Comparison of ENCODE assay signal across 8 cellular contexts in the genomic region with DNA sequence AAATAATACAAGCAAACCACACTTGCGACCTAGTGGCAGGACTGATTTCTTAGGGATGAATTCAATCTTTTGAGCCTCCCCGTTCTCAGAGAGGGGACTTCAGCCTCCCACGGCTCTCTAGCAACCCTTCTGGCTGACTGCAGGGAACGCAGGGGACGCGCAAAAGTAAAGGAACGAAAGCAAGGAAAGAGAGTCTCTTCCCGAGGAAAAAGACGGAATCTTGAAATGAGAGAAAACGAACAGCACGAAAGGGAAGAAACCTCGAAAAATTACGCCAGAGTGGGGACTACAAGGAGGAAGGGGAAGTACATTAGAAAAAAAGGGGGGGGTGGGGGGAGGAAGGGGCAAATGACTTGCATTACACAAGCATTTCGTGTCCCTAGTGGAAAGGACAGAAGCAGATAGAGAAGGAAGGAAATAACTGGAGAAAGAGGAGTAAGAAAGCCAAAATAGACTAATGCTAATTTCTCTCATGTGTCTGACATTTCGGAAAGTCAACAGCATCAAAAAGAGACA. TPM values are rescaled to one million over a fixed set of nuclear protein-coding genes. Genes with fewer than 3 reads are reported as not detected.
DNase-seq lines count a peak whose midpoint lies in the region; ATAC-seq and TF ChIP-seq lines count a peak whose summit lies in the region.

No MANE protein-coding gene starts in this region.

- CTCF ChIA-PET in activated naive CD4-positive, alpha-beta T cell treated with anti-CD3 and anti-CD28 coated beads, Interleukin-2, amount 10 ng/mL, durations not matched to agents 7 days and 5 days (lab: Charles Lee), result interaction anchor here (0.7 to 1.7 kb wide), 7 partner anchors 10 to 134 kb away, joined by 3 to 10 read pairs (median 4); a partner anchor contains a TSS

- no peaks in the 10 kb centered on the region for H3K27me3 Mint-ChIP-seq in activated naive CD4-positive, alpha-beta T cell treated with anti-CD3 and anti-CD28 coated beads, Interleukin-2, amount 10 ng/mL, durations not matched to agents 7 days and 5 days
- peaks cover 16% of the 10 kb centered on the region for H3K27me3 Mint-ChIP-seq in neural crest cell (ENCODE audit: low read depth)

- H3K27me3 ChIP-seq in Karpas-422 (ENCODE audit: low read length) (no peaks in the 10 kb centered on the region), RWPE2 (ENCODE audit: insufficient read depth, poor library complexity, severe bottlenecking) (no peaks in the 10 kb centered on the region), gastroesophageal sphincter (no peaks in the 10 kb centered on the region)

- TF ChIP-seq EP300 in gastroesophageal sphincter (IDR thresholded peaks at IDR 0.05), result no peak

- ATAC-seq in RWPE2 (ENCODE audit: low read depth) (peak; percentile 58), gastroesophageal sphincter (no peak), GM18873 (IDR thresholded peaks at IDR 0.05; ENCODE audit: low FRiP score, unreplicated experiment) (no peak)

- no peaks in the 10 kb centered on the region for H3K9me3 Mint-ChIP-seq in activated naive CD4-positive, alpha-beta T cell treated with anti-CD3 and anti-CD28 coated beads, Interleukin-2, amount 10 ng/mL, durations not matched to agents 7 days and 5 days
- H3K9me3 Mint-ChIP-seq in neural crest cell, result no peaks in the 10 kb centered on the region

- H4K20me1 ChIP-seq in Karpas-422 (ENCODE audit: insufficient read depth, low read depth, low read length), result peaks cover 34% of the 10 kb centered on the region

- peak overlapping the region; percentile 88 for H3K27ac ChIP-seq in Karpas-422 (ENCODE audit: low read length)
- peak overlapping the region; percentile 65 for H3K27ac ChIP-seq in RWPE2 (ENCODE audit: poor library complexity, severe bottlenecking)
- H3K27ac ChIP-seq in gastroesophageal sphincter, result peak overlapping the region; percentile 91 to 97 (median 92)

- peak; percentile 88 for TF ChIP-seq CTCF in RWPE2 (IDR thresholded peaks at IDR 0.05; ENCODE audit: poor library complexity, severe bottlenecking)
- TF ChIP-seq CTCF in gastroesophageal sphincter (IDR thresholded peaks at IDR 0.05), result peak; percentile 65 to 79 (median 70)
- TF ChIP-seq CTCF in neural crest cell (conservative IDR thresholded peaks at IDR 0.05), result peak; percentile 81

- peaks cover 62% of the 10 kb centered on the region for H3K79me2 ChIP-seq in Karpas-422 (ENCODE audit: low read length)

- peak overlapping the region; percentile 73 for H3K4me2 ChIP-seq in Karpas-422 (ENCODE audit: low read depth, low read length, poor library complexity, severe bottlenecking)

- 0% methylated on average over 5 to 15 of the region's 15 CpGs for WGBS in gastroesophageal sphincter (ENCODE audit: low coverage in 1 of 2), 2 donors

- no peaks in the 10 kb centered on the region for H3K9me3 ChIP-seq in Karpas-422 (ENCODE audit: low read length)
- H3K9me3 ChIP-seq in RWPE2 (ENCODE audit: severe bottlenecking), result no peaks in the 10 kb centered on the region
- H3K9me3 ChIP-seq in gastroesophageal sphincter, result no peaks in the 10 kb centered on the region

- peak; percentile 19 for DNase-seq in DMS153 (lab: John Stamatoyannopoulos, UW)
- peak; percentile 85 for DNase-seq in Karpas-422
- no peak for DNase-seq in RWPE2 (ENCODE audit: low spot score)
- peak; percentile 73 for DNase-seq in activated naive CD4-positive, alpha-beta T cell treated with anti-CD3 and anti-CD28 coated beads, Interleukin-2, amount 10 ng/mL, durations not matched to agents 7 days and 5 days
- peak; percentile 56 for DNase-seq in neural crest cell (ENCODE audit: low read depth, low spot score)
- peak; percentile 62 for DNase-seq in ureter (ENCODE audit: low spot score)

- no peak overlapping the region for H2AFZ ChIP-seq in Karpas-422 (ENCODE audit: low read length)

- H3K36me3 ChIP-seq in Karpas-422 (ENCODE audit: insufficient read depth, low read length) (peaks cover 17% of the 10 kb centered on the region), RWPE2 (ENCODE audit: low read depth) (no peaks in the 10 kb centered on the region), gastroesophageal sphincter (no peaks in the 10 kb centered on the region)

- H3K4me3 ChIP-seq in Karpas-422 (ENCODE audit: low read length), result peak overlapping the region; percentile 98
- H3K4me3 ChIP-seq in RWPE2 (ENCODE audit: severe bottlenecking), result peak overlapping the region; percentile 92
- H3K4me3 ChIP-seq in gastroesophageal sphincter, result peak overlapping the region; percentile 96 to 99

- H3K9ac ChIP-seq in Karpas-422 (ENCODE audit: low read length), result peak overlapping the region; percentile 98

- H3K4me1 Mint-ChIP-seq in activated naive CD4-positive, alpha-beta T cell treated with anti-CD3 and anti-CD28 coated beads, Interleukin-2, amount 10 ng/mL, durations not matched to agents 7 days and 5 days, result peaks cover 40% of the 10 kb centered on the region
- H3K4me1 Mint-ChIP-seq in neural crest cell, result peaks cover 26% of the 10 kb centered on the region

- no peaks in the 10 kb centered on the region for H3K9me2 ChIP-seq in Karpas-422 (replicated peaks; ENCODE audit: insufficient read depth, low read length)

- H3K4me3 Mint-ChIP-seq in activated naive CD4-positive, alpha-beta T cell treated with anti-CD3 and anti-CD28 coated beads, Interleukin-2, amount 10 ng/mL, durations not matched to agents 7 days and 5 days, result peak overlapping the region; percentile 92
- peak overlapping the region; percentile 97 for H3K4me3 Mint-ChIP-seq in neural crest cell

- peak overlapping the region; percentile 96 for H3K27ac Mint-ChIP-seq in activated naive CD4-positive, alpha-beta T cell treated with anti-CD3 and anti-CD28 coated beads, Interleukin-2, amount 10 ng/mL, durations not matched to agents 7 days and 5 days
- H3K27ac Mint-ChIP-seq in neural crest cell (ENCODE audit: unreplicated experiment), result peak overlapping the region; percentile 90

- TF ChIP-seq POLR2A in gastroesophageal sphincter (IDR thresholded peaks at IDR 0.05), result no peak

- H3K4me1 ChIP-seq in Karpas-422 (ENCODE audit: low read length) (peaks cover 33% of the 10 kb centered on the region), RWPE2 (ENCODE audit: insufficient read depth, poor library complexity, severe bottlenecking) (peaks cover 15% of the 10 kb centered on the region), gastroesophageal sphincter (peaks cover 0 to 52% (median 11%) of the 10 kb centered on the region in 3 donors)

- peaks cover 13% of the 10 kb centered on the region for H3K36me3 Mint-ChIP-seq in activated naive CD4-positive, alpha-beta T cell treated with anti-CD3 and anti-CD28 coated beads, Interleukin-2, amount 10 ng/mL, durations not matched to agents 7 days and 5 days
- H3K36me3 Mint-ChIP-seq in neural crest cell (ENCODE audit: low read depth), result no peaks in the 10 kb centered on the region

RNA-seq across cellular contexts. Expression of a gene that starts 1.2 kb away (rescaled TPM):
- 106 and 193 TPM in 2 replicates for total RNA-seq in Karpas-422 (2014; rRNA removed; shearing (Covaris generic); ENCODE audit: low replicate concordance)
- total RNA-seq in gastroesophageal sphincter, result 100 to 1,000 TPM in 2 of 4 donors, 10 to 100 TPM in 2; 80.6 to 113 (median 97.6) TPM
- 69.3 and 79.4 TPM in 2 replicates for total RNA-seq in neural crest cell
- 79.0 TPM for total RNA-seq in ureter

RNA-seq across cellular contexts. Expression of a gene that starts 52.2 kb away (rescaled TPM):
- 20.5 and 20.7 TPM in 2 replicates for total RNA-seq in Karpas-422 (2014; rRNA removed; shearing (Covaris generic); ENCODE audit: low replicate concordance)
- 10 to 100 TPM; 31.0 to 50.3 (median 42.8) TPM for total RNA-seq in gastroesophageal sphincter
- 117 and 131 TPM in 2 replicates for total RNA-seq in neural crest cell
- 73.2 TPM for total RNA-seq in ureter
